In genomic region chr4:28435346-28435745, GRCh38 we compare ENCODE assay signal across 1 cellular context.
TF ChIP-seq lines count a peak whose summit lies in the region.

No MANE protein-coding gene starts in this region.

TF ChIP-seq in IMR-90, 13 proteins besides CTCF, POLR2A, EP300 and RAD21 (continued from another document):
- no peak for TF ChIP-seq RFX5 (IDR thresholded peaks at IDR 0.05; ENCODE audit: low read depth, low read length)
- TF ChIP-seq BHLHE40 (IDR thresholded peaks at IDR 0.05; ENCODE audit: low read depth, low read length): no peak
- TF ChIP-seq CHD1 (IDR thresholded peaks at IDR 0.05; ENCODE audit: low read depth, low read length): no peak
- TF ChIP-seq FOS (IDR thresholded peaks at IDR 0.05; ENCODE audit: low read depth, low read length): no peak
- no peak for TF ChIP-seq MAZ (IDR thresholded peaks at IDR 0.05; ENCODE audit: borderline replicate concordance, low read depth, low read length)
- no peak for TF ChIP-seq SMC3 (IDR thresholded peaks at IDR 0.05; ENCODE audit: low read depth, low read length)
- TF ChIP-seq MAFK (IDR thresholded peaks at IDR 0.05; ENCODE audit: low read depth, low read length): no peak
- no peak for TF ChIP-seq NFE2L2 (IDR thresholded peaks at IDR 0.05; ENCODE audit: low read depth, low read length)
- TF ChIP-seq USF2 (IDR thresholded peaks at IDR 0.05; ENCODE audit: low read depth, low read length): no peak
- TF ChIP-seq CEBPB (IDR thresholded peaks at IDR 0.05; ENCODE audit: low read depth, low read length): no peak
